12 cellular contexts compared by ENCODE assay signal in genomic region chr16:68290455-68290854, GRCh38. TPM values are rescaled to one million over a fixed set of nuclear protein-coding genes. Genes with fewer than 3 reads are reported as not detected.
DNase-seq lines count a peak whose midpoint lies in the region; ATAC-seq, FAIRE-seq and TF ChIP-seq lines count a peak whose summit lies in the region.
"Had no signal": no experiment of that assay in that cellular context is flagged by ENCODE, and none has a peak within 500 bp of the region (broad histone marks: within the 10 kb centered on the region; RNA-seq: fewer than 3 reads in every experiment).

No MANE protein-coding gene starts in this region.

- H3K9me3 Mint-ChIP-seq in GM23338 = no peaks in the 10 kb centered on the region

- intact Hi-C loops in adrenal gland (cut with DNase I) (no loop called here), mucosa of descending colon (cut with DNase I, micrococcal nuclease) (no loop called here)

- TF ChIP-seq POLR2A in adrenal gland (IDR thresholded peaks at IDR 0.05) (no peak), GM12891 (IDR thresholded peaks at IDR 0.05; ENCODE audit: low read depth, low read length) (no peak)

- 0 out of 2 replicates have a peak, but pooled peaks cover 3% of the 10 kb centered on the region for H3K36me3 ChIP-seq in ACC112 (ENCODE audit: insufficient read depth, low read length)
- H3K36me3 ChIP-seq in GM23338 (ENCODE audit: insufficient read depth) = peaks cover 11% of the 10 kb centered on the region; the same call in 1 of the 2 replicates
- peaks cover 0 to 47% of the 10 kb centered on the region in 2 donors for H3K36me3 ChIP-seq in adrenal gland (replicated peaks in 1 of 2)
- H3K36me3 ChIP-seq in osteoblast (ENCODE audit: insufficient read depth, low read length) = peaks cover 68% of the 10 kb centered on the region
- no peaks in the 10 kb centered on the region for H3K36me3 ChIP-seq in mucosa of descending colon (ENCODE audit: low read depth)

- H3K9me2 ChIP-seq in GM23338 (ENCODE audit: insufficient read depth) = no peaks in the 10 kb centered on the region

- TF ChIP-seq CTCF in GM23338 (conservative IDR thresholded peaks at IDR 0.05; ENCODE audit: low read depth in 2 of 2) (no peak), adrenal gland (IDR thresholded peaks at IDR 0.05) (no peak), osteoblast (IDR thresholded peaks at IDR 0.05; ENCODE audit: extremely low read depth, low read depth, low read length) (no peak), mucosa of descending colon (IDR thresholded peaks at IDR 0.05) (no peak)

- H4K20me1 ChIP-seq in GM23338 (replicated peaks; ENCODE audit: insufficient read depth) = peaks cover 13% of the 10 kb centered on the region; the same call in 1 of the 2 replicates
- peaks cover 55% of the 10 kb centered on the region for H4K20me1 ChIP-seq in osteoblast (ENCODE audit: insufficient read depth, low read length)

- no peak overlapping the region for H3K27ac Mint-ChIP-seq in GM23338

- FAIRE-seq in GM12891 (lab: Jason Lieb, UNC) = no peak
- FAIRE-seq: GM12892 had no signal

- no peak overlapping the region for H3K4me2 ChIP-seq in GM23338
- peak overlapping the region; percentile 40 for H3K4me2 ChIP-seq in osteoblast (ENCODE audit: insufficient read depth, low read length)

- H3K9me3 ChIP-seq in adrenal gland (replicated peaks in 1 of 3) (no peaks in the 10 kb centered on the region), osteoblast (ENCODE audit: low read depth, low read length) (no peaks in the 10 kb centered on the region), mucosa of descending colon (no peaks in the 10 kb centered on the region)

- H3F3A ChIP-seq in GM23338 (replicated peaks; ENCODE audit: low read depth) = no peaks in the 10 kb centered on the region

- no peak overlapping the region for H2AFZ ChIP-seq in ACC112 (ENCODE audit: low read length, unreplicated experiment)
- H2AFZ ChIP-seq in GM23338 = no peak overlapping the region
- no peak overlapping the region for H2AFZ ChIP-seq in osteoblast (ENCODE audit: low read length)

- H3K27me3 Mint-ChIP-seq in GM23338 (ENCODE audit: insufficient read depth, low read depth, poor library complexity) = no peaks in the 10 kb centered on the region

- DNase-seq in GM23338 (ENCODE audit: low spot score) = no peak
- DNase-seq in adrenal gland = no peak
- DNase-seq in osteoblast (ENCODE audit: insufficient read length, low spot score, missing footprints) = no peak
- DNase-seq in mucosa of descending colon = no peak
- DNase-seq in GM12891 (ENCODE audit: insufficient read length, low spot score) = no peak
- no peak for DNase-seq in putamen (ENCODE audit: low spot score)
- DNase-seq: cerebellar nuclear complex, NCI-H1092 treated with DMSO at 0.1 percent for 48 hours, NCI-H774 had no signal

- H3K4me3 Mint-ChIP-seq in GM23338 = no peak overlapping the region

- H3K27me3 ChIP-seq in ACC112 (ENCODE audit: insufficient read depth, low read length) = no peaks in the 10 kb centered on the region
- no peaks in the 10 kb centered on the region for H3K27me3 ChIP-seq in GM23338 (ENCODE audit: insufficient read depth)
- H3K27me3 ChIP-seq in adrenal gland = no peaks in the 10 kb centered on the region
- no peaks in the 10 kb centered on the region for H3K27me3 ChIP-seq in osteoblast (ENCODE audit: insufficient read depth, low read length)

- 83 to 88% (median 87%) methylated on average over 6 to 7 of the region's 7 CpGs for WGBS in adrenal gland, 4 donors

- H3K4me1 Mint-ChIP-seq in GM23338 = peaks cover 8% of the 10 kb centered on the region

- H3K4me3 ChIP-seq in ACC112 (ENCODE audit: low read depth, low read length) = no peak overlapping the region
- no peak overlapping the region for H3K4me3 ChIP-seq in GM23338
- no peak overlapping the region for H3K4me3 ChIP-seq in adrenal gland
- no peak overlapping the region for H3K4me3 ChIP-seq in osteoblast (ENCODE audit: insufficient read depth, low read length)
- no peak overlapping the region for H3K4me3 ChIP-seq in mucosa of descending colon

- peak; percentile 82 for ATAC-seq in GM23338
- ATAC-seq in mucosa of descending colon = no peak
- no peak for ATAC-seq in HG03354 (IDR thresholded peaks at IDR 0.05; ENCODE audit: poor library complexity, severe bottlenecking, unreplicated experiment)

- H3K36me3 Mint-ChIP-seq in GM23338 (ENCODE audit: low read depth) = peaks cover 29% of the 10 kb centered on the region

- peaks cover 30% of the 10 kb centered on the region for H3K79me2 ChIP-seq in ACC112 (ENCODE audit: control insufficient read depth, insufficient read depth, low read length, unreplicated experiment)
- no peaks in the 10 kb centered on the region for H3K79me2 ChIP-seq in GM23338 (replicated peaks; ENCODE audit: insufficient read depth)
- H3K79me2 ChIP-seq in osteoblast (ENCODE audit: insufficient read depth, low read length) = peaks cover 60% of the 10 kb centered on the region

- H3K4me1 ChIP-seq in ACC112 (ENCODE audit: control insufficient read depth, insufficient read depth, low read length, unreplicated experiment) (peaks cover 32% of the 10 kb centered on the region), GM23338 (ENCODE audit: insufficient read depth) (no peaks in the 10 kb centered on the region), adrenal gland (replicated peaks in 1 of 2) (peaks cover 24 to 38% of the 10 kb centered on the region in 2 donors), osteoblast (ENCODE audit: insufficient read depth, low read length) (peaks cover 39% of the 10 kb centered on the region), mucosa of descending colon (ENCODE audit: low read depth) (peaks cover 12% of the 10 kb centered on the region)

- H3K27ac ChIP-seq in ACC112 (ENCODE audit: low read depth, low read length) (peak overlapping the region; percentile 38), GM23338 (ENCODE audit: low read depth) (no peak overlapping the region), adrenal gland (peak overlapping the region in 3 of 5 donors; percentile 10 to 62 (median 40)), osteoblast (ENCODE audit: low read depth, low read length) (peak overlapping the region; percentile 59)

TF ChIP-seq in GM23338, 12 proteins besides CTCF, POLR2A, EP300 and RAD21 (continues in another document):
- TF ChIP-seq EZH2 (IDR thresholded peaks at IDR 0.05; ENCODE audit: low read depth, unreplicated experiment) = no peak
- TF ChIP-seq JUNB (IDR thresholded peaks at IDR 0.05; ENCODE audit: unreplicated experiment) = no peak

TF ChIP-seq in GM12891, 5 proteins besides CTCF, POLR2A, EP300 and RAD21:
- no peak for TF ChIP-seq TAF1 (IDR thresholded peaks at IDR 0.05; ENCODE audit: low read depth, low read length)
- no peak for TF ChIP-seq POU2F2 (IDR thresholded peaks at IDR 0.05; ENCODE audit: low read depth, low read length)
- no peak for TF ChIP-seq PAX5 (IDR thresholded peaks at IDR 0.05; ENCODE audit: insufficient read depth, low read length, severe bottlenecking)
- TF ChIP-seq SPI1 (IDR thresholded peaks at IDR 0.05; ENCODE audit: low read depth, low read length) = no peak
- TF ChIP-seq POLR2AphosphoS5 (IDR thresholded peaks at IDR 0.05; ENCODE audit: low read depth, low read length) = no peak

RNA-seq across cellular contexts. Expression of gene SLC7A6OS, which starts 20.3 kb away (rescaled TPM):
- 16.4 and 16.5 TPM in 2 replicates for total RNA-seq in GM23338 (2014; rRNA removed; shearing (Covaris generic))
- polyA plus RNA-seq in GM23338 (2016; fragmentation: Nextera tagmentation; extraction: Ambion mirVana) (13.8 and 17.9 TPM in 2 replicates), adrenal gland (10 to 100 TPM in 1 of 3 donors, 1 to 10 TPM in 2; 5.7 to 14.6 (median 8.4) TPM)
- total RNA-seq in adrenal gland (10 to 100 TPM in 7 of 8 donors, 1 to 10 TPM in 1; 9.4 to 17.8 (median 13.8) TPM), osteoblast (12.1 and 12.3 TPM in 2 replicates), mucosa of descending colon (10 to 100 TPM; 16.2 to 22.0 (median 18.4) TPM)
- 14.2 TPM for polyA plus RNA-seq in GM12891 (2012; ENCODE audit: low read depth, missing spikeins)

RNA-seq across cellular contexts. Expression of gene PRMT7, which starts 20.4 kb away (rescaled TPM):
- total RNA-seq in GM23338 (2014; rRNA removed; shearing (Covaris generic)) = 61.9 and 65.3 TPM in 2 replicates
- polyA plus RNA-seq in GM23338 (2016; fragmentation: Nextera tagmentation; extraction: Ambion mirVana) (20.2 TPM in 2 replicates), adrenal gland (100 to 1,000 TPM in 2 of 3 donors, 10 to 100 TPM in 1; 45.3 to 141 (median 111) TPM)
- total RNA-seq in adrenal gland (10 to 100 TPM; 30.0 to 52.1 (median 39.9) TPM), osteoblast (35.4 and 36.9 TPM in 2 replicates), mucosa of descending colon (10 to 100 TPM; 31.0 to 42.2 (median 41.0) TPM)
- 49.7 TPM for polyA plus RNA-seq in GM12891 (2012; ENCODE audit: low read depth, missing spikeins)

RNA-seq across cellular contexts. Expression of gene SLC7A6, which starts 26.1 kb away (rescaled TPM):
- total RNA-seq in GM23338 (2014; rRNA removed; shearing (Covaris generic)) = 19.7 and 30.9 TPM in 2 replicates
- polyA plus RNA-seq in GM23338 (2016; fragmentation: Nextera tagmentation; extraction: Ambion mirVana) = 15.0 and 16.6 TPM in 2 replicates
- total RNA-seq in adrenal gland = 10 to 100 TPM; 17.0 to 54.7 (median 25.0) TPM
- polyA plus RNA-seq in adrenal gland = 10 to 100 TPM; 14.8 to 22.2 (median 19.6) TPM
- 35.1 and 36.9 TPM in 2 replicates for total RNA-seq in osteoblast
- 10 to 100 TPM; 35.0 to 41.4 (median 37.2) TPM for total RNA-seq in mucosa of descending colon
- 27.0 TPM for polyA plus RNA-seq in GM12891 (2012; ENCODE audit: low read depth, missing spikeins)

RNA-seq across cellular contexts. Expression of gene PLA2G15, which starts 45.3 kb away (rescaled TPM):
- total RNA-seq in GM23338 (2014; rRNA removed; shearing (Covaris generic)) = 14.8 and 14.9 TPM in 2 replicates
- polyA plus RNA-seq in GM23338 (2016; fragmentation: Nextera tagmentation; extraction: Ambion mirVana) (3.1 TPM in 2 replicates), adrenal gland (10 to 100 TPM in 2 of 3 donors, 1 to 10 TPM in 1; 6.0 to 18.2 (median 13.6) TPM)
- total RNA-seq in adrenal gland (10 to 100 TPM; 13.4 to 37.1 (median 28.8) TPM), osteoblast (30.8 and 30.9 TPM in 2 replicates), mucosa of descending colon (10 to 100 TPM; 13.2 to 14.2 (median 13.5) TPM)
- polyA plus RNA-seq in GM12891 (2012; ENCODE audit: low read depth, missing spikeins) = 6.5 TPM

RNA-seq across cellular contexts. Expression of gene ESRP2, which starts 54.5 kb away (rescaled TPM):
- total RNA-seq in GM23338 (2014; rRNA removed; shearing (Covaris generic)) = 42.7 and 44.0 TPM in 2 replicates
- polyA plus RNA-seq in GM23338 (2016; fragmentation: Nextera tagmentation; extraction: Ambion mirVana) = 16.2 TPM in 2 replicates
- 1 to 10 TPM in 3 of 8 donors, under 1 TPM in 5; 0.13 to 2.2 (median 0.72) TPM for total RNA-seq in adrenal gland
- polyA plus RNA-seq in adrenal gland = under 1 TPM; 0.31 to 0.97 (median 0.37) TPM
- total RNA-seq in osteoblast = under 0.01 TPM in 1 of 2 replicates, not detected in the other
- total RNA-seq in mucosa of descending colon = 100 to 1,000 TPM in 1 of 3 donors, 10 to 100 TPM in 2; 46.6 to 125 (median 94.5) TPM
- polyA plus RNA-seq in GM12891 (2012; ENCODE audit: low read depth, missing spikeins) = 0.12 TPM
